In genomic region chr2:180196419-180196977, GRCh38 we compare ENCODE assay signal across 18 cellular contexts.
DNase-seq lines count a peak whose midpoint lies in the region; ATAC-seq and TF ChIP-seq lines count a peak whose summit lies in the region.
"Had no signal": no experiment of that assay in that cellular context is flagged by ENCODE, and none has a peak within 500 bp of the region (broad histone marks: within the 10 kb centered on the region; RNA-seq: fewer than 3 reads in every experiment).

No MANE protein-coding gene starts in this region.

- peak; percentile 55 for DNase-seq in epithelial cell of prostate (ENCODE audit: low read depth, low spot score)
- DNase-seq in neuronal stem cell (ENCODE audit: low spot score) = no peak
- no peak for DNase-seq in left ventricle myocardium inferior
- DNase-seq in NCI-H2171 (lab: John Stamatoyannopoulos, UW) = no peak
- no peak for DNase-seq in MV-4-11 (lab: John Stamatoyannopoulos, UW)
- DNase-seq: activated CD4-positive, alpha-beta T cell treated with anti-CD3 and anti-CD28 coated beads, Interleukin-2, amount 10 ng/mL, durations not matched to agents 24 days and 14 days; BE2C; caudate nucleus; DMS79 treated with DMSO at 0.1 percent for 48 hours; Karpas-422; kidney; NCI-H1694 treated with DMSO at 0.1 percent for 48 hours; NCI-H526 treated with DMSO at 0.1 percent for 48 hours; T-helper 2 cell; testis had no signal

- H2BK15ac ChIP-seq in neuronal stem cell (ENCODE audit: low read length) = no peak overlapping the region

- H3K36me3 ChIP-seq in neuronal stem cell (replicated peaks in 1 of 2; ENCODE audit: control insufficient read depth in 2 of 2, insufficient read depth in 2 of 2, low read length in 2 of 2) (no peaks in the 10 kb centered on the region), left ventricle myocardium inferior (no peaks in the 10 kb centered on the region)
- H3K36me3 ChIP-seq: BE2C had no signal

- H4K8ac ChIP-seq in neuronal stem cell (ENCODE audit: low read depth, low read length) = no peak overlapping the region

- H3K9me3 ChIP-seq in neuronal stem cell (replicated peaks in 1 of 2; ENCODE audit: control insufficient read depth in 2 of 2, insufficient read depth in 1 of 2, low read depth in 1 of 2, low read length in 2 of 2) (peaks cover 0 to 4% of the 10 kb centered on the region in 2 donors), left ventricle myocardium inferior (replicated peaks) (no peaks in the 10 kb centered on the region)
- H3K9me3 ChIP-seq: BE2C, testis had no signal

- no peak overlapping the region for H3K4me2 ChIP-seq in neuronal stem cell (ENCODE audit: insufficient read depth, low read length, poor library complexity, severe bottlenecking)

- H2AK5ac ChIP-seq in neuronal stem cell (ENCODE audit: low read depth, low read length) = no peak overlapping the region

- no peak overlapping the region for H2BK12ac ChIP-seq in neuronal stem cell (ENCODE audit: low read length)

- H3K9me3 Mint-ChIP-seq in IgD-negative memory B cell = peaks cover 0 to 2% (median 0%) of the 10 kb centered on the region in 3 donors
- H3K9me3 Mint-ChIP-seq: activated CD4-positive, alpha-beta T cell treated with anti-CD3 and anti-CD28 coated beads, Interleukin-2, amount 10 ng/mL, durations not matched to agents 24 days and 14 days had no signal

- H3K27ac ChIP-seq in epithelial cell of prostate (no peak overlapping the region), neuronal stem cell (replicated peaks; ENCODE audit: low read length) (no peak overlapping the region), left ventricle myocardium inferior (replicated peaks) (no peak overlapping the region)
- H3K27ac ChIP-seq: testis had no signal

- no peak overlapping the region for H3K27ac Mint-ChIP-seq in IgD-negative memory B cell
- H3K27ac Mint-ChIP-seq: activated CD4-positive, alpha-beta T cell treated with anti-CD3 and anti-CD28 coated beads, Interleukin-2, amount 10 ng/mL, durations not matched to agents 24 days and 14 days had no signal

- H3K18ac ChIP-seq in neuronal stem cell (ENCODE audit: low read length) = no peak overlapping the region

- H3K4me3 ChIP-seq in neuronal stem cell (ENCODE audit: low read length in 2 of 2) (no peak overlapping the region), left ventricle myocardium inferior (no peak overlapping the region)
- H3K4me3 ChIP-seq: testis had no signal

- no peak overlapping the region for H3K9ac ChIP-seq in neuronal stem cell (ENCODE audit: low read depth, low read length, poor library complexity)

- H3K4me1 ChIP-seq in neuronal stem cell (ENCODE audit: control insufficient read depth in 2 of 2, insufficient read depth in 1 of 2, low read depth in 1 of 2, low read length in 2 of 2) = peaks cover 0 to 9% of the 10 kb centered on the region in 2 donors
- no peaks in the 10 kb centered on the region for H3K4me1 ChIP-seq in left ventricle myocardium inferior
- H3K4me1 ChIP-seq: BE2C, testis had no signal

- intact Hi-C loops in left ventricle myocardium inferior (cut with micrococcal nuclease) = no loop called here

- no peak overlapping the region for H4K91ac ChIP-seq in neuronal stem cell (ENCODE audit: low read depth, low read length, poor library complexity)

- H3K4me3 Mint-ChIP-seq in IgD-negative memory B cell = peak overlapping the region in 3 of 4 donors; percentile 24 to 68 (median 53)
- H3K4me3 Mint-ChIP-seq: activated CD4-positive, alpha-beta T cell treated with anti-CD3 and anti-CD28 coated beads, Interleukin-2, amount 10 ng/mL, durations not matched to agents 24 days and 14 days had no signal

- ATAC-seq in GM21786 (IDR thresholded peaks at IDR 0.05; ENCODE audit: unreplicated experiment) (peak; percentile 42), GM18498 (IDR thresholded peaks at IDR 0.05; ENCODE audit: unreplicated experiment) (no peak)

- no CpG with 5 or more reads among the region's 2 CpGs for WGBS in neuronal stem cell (ENCODE audit: extremely low coverage in 2 of 2, insufficient read length in 2 of 2, insufficient replicate concordance in 1 of 2), 2 donors

- no peaks in the 10 kb centered on the region for H3K36me3 Mint-ChIP-seq in IgD-negative memory B cell

- no peak overlapping the region for H3K4ac ChIP-seq in neuronal stem cell (ENCODE audit: low read length)

- no peak overlapping the region for H3K14ac ChIP-seq in neuronal stem cell (ENCODE audit: low read length)

- H3K23ac ChIP-seq in neuronal stem cell (ENCODE audit: low read depth, low read length, poor library complexity) = no peak overlapping the region

- no peak overlapping the region for H2BK120ac ChIP-seq in neuronal stem cell (ENCODE audit: low read depth, low read length)

- H2AFZ ChIP-seq in neuronal stem cell (ENCODE audit: low read length) = peak overlapping the region; percentile 41

- H3K27me3 Mint-ChIP-seq in IgD-negative memory B cell = no peaks in the 10 kb centered on the region
- H3K27me3 Mint-ChIP-seq: activated CD4-positive, alpha-beta T cell treated with anti-CD3 and anti-CD28 coated beads, Interleukin-2, amount 10 ng/mL, durations not matched to agents 24 days and 14 days had no signal

- peaks cover 0 to 10% (median 3%) of the 10 kb centered on the region in 3 donors for H3K4me1 Mint-ChIP-seq in IgD-negative memory B cell
- H3K4me1 Mint-ChIP-seq: activated CD4-positive, alpha-beta T cell treated with anti-CD3 and anti-CD28 coated beads, Interleukin-2, amount 10 ng/mL, durations not matched to agents 24 days and 14 days had no signal

- H3K27me3 ChIP-seq in neuronal stem cell (ENCODE audit: control insufficient read depth in 3 of 3, insufficient read depth in 3 of 3, low read depth in 1 of 3, low read length in 3 of 3) (no peaks in the 10 kb centered on the region), left ventricle myocardium inferior (ENCODE audit: low read depth) (no peaks in the 10 kb centered on the region)
- H3K27me3 ChIP-seq: BE2C, testis had no signal

- H3K79me1 ChIP-seq in neuronal stem cell (ENCODE audit: low read depth, low read length) = no peaks in the 10 kb centered on the region

- TF ChIP-seq CTCF in left ventricle myocardium inferior (IDR thresholded peaks at IDR 0.05; ENCODE audit: borderline replicate concordance) = no peak

- H2BK5ac ChIP-seq in neuronal stem cell (ENCODE audit: low read length) = no peak overlapping the region
